ENCODE assay signal across 8 cellular contexts in the genomic region with DNA sequence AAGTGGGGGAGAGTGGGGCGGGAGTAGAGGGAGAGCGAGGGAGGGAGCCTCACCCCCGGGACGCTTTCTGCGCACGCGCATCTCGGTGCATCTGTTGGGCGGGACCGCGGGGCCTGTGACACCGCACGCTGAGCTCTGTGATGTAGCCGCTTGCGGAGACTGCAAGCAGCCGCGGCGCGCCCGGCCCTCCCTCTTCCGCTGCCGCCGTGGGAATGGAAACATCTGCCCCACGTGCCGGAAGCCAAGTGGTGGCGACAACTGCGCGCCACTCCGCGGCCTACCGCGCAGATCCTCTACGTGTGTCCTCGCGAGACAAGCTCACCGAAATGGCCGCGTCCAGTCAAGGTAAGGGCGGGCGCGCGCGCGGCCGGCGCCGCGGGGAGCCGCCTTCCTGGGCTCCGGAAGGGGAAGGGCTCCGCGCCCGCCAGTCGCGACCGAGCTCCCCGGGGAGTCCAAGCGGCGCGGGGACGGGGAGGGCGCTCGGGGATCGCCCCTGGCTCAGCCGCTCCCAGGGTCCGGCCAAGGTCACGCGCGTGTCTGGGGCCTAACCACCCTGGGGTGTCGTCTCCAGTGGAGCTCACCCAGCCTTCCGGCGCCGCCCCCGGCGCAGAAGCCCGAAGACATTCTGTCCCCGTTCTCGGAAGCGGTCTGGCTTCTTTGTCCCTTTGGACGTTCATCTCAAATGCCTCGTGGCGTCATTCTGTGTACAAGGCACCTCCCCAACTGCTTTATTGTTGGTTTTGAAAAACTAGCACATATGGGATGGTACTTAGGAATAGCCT. TPM values are rescaled to one million over a fixed set of nuclear protein-coding genes. Genes with fewer than 3 reads are reported as not detected.
DNase-seq lines count a peak whose midpoint lies in the region; ATAC-seq and TF ChIP-seq lines count a peak whose summit lies in the region.

A gene with protein sequence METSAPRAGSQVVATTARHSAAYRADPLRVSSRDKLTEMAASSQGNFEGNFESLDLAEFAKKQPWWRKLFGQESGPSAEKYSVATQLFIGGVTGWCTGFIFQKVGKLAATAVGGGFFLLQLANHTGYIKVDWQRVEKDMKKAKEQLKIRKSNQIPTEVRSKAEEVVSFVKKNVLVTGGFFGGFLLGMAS (plus strand): TSS at position 118 of the 782 bp plus-strand sequence. CDS start 95 bp downstream, at position 213.

- no peak for TF ChIP-seq CTCF in left ventricle myocardium inferior (IDR thresholded peaks at IDR 0.05; ENCODE audit: borderline replicate concordance)
- TF ChIP-seq CTCF in psoas muscle (IDR thresholded peaks at IDR 0.05) = no peak

- 0 to 31% (median 1%) methylated on average over 13 to 82 of the region's 82 CpGs for WGBS in psoas muscle, 3 donors
- WGBS in urinary bladder = under 1% methylated on average over 74 of the region's 82 CpGs

- H3K4me1 Mint-ChIP-seq in T-helper 17 cell = peaks cover 8% of the 10 kb centered on the region

- H3K9me3 ChIP-seq in T-helper 17 cell (ENCODE audit: control insufficient read depth, low read length, poor library complexity, severe bottlenecking) = no peaks in the 10 kb centered on the region
- no peaks in the 10 kb centered on the region for H3K9me3 ChIP-seq in left ventricle myocardium inferior (replicated peaks)
- no peaks in the 10 kb centered on the region for H3K9me3 ChIP-seq in psoas muscle

- H3K36me3 Mint-ChIP-seq in T-helper 17 cell (ENCODE audit: low read depth) = no peaks in the 10 kb centered on the region

- H3K36me3 ChIP-seq in left ventricle myocardium inferior (no peaks in the 10 kb centered on the region), psoas muscle (ENCODE audit: insufficient read depth in 1 of 2, low read depth in 1 of 2) (no peaks in the 10 kb centered on the region), urinary bladder (ENCODE audit: insufficient read depth) (no peaks in the 10 kb centered on the region)

- H3K27me3 ChIP-seq in left ventricle myocardium inferior (ENCODE audit: low read depth) = no peaks in the 10 kb centered on the region
- no peaks in the 10 kb centered on the region for H3K27me3 ChIP-seq in psoas muscle (ENCODE audit: insufficient read depth in 3 of 3, low read length in 2 of 3)

- peak within 1 kb of the TSS; percentile 87 for H3K27ac Mint-ChIP-seq in T-helper 17 cell

- ATAC-seq in GM18502 (IDR thresholded peaks at IDR 0.05; ENCODE audit: poor library complexity, unreplicated experiment) (peak; percentile 89), HG02943 (IDR thresholded peaks at IDR 0.05; ENCODE audit: low read depth, unreplicated experiment) (peak; percentile 92), T-helper 17 cell (peak; percentile 91), psoas muscle (peak; percentile 87 to 92 (median 90))

- H3K4me3 ChIP-seq in left ventricle myocardium inferior (peak within 1 kb of the TSS; percentile 72), psoas muscle (peak within 1 kb of the TSS; percentile 76), urinary bladder (ENCODE audit: low read depth, low read length) (peak within 1 kb of the TSS; percentile 55)

- intact Hi-C loops in left ventricle myocardium inferior (cut with micrococcal nuclease) = no loop called here
- intact Hi-C loops in psoas muscle (cut with DNase I) = loop anchor here in 1 of 2 donors (5.0 kb wide), 1 partner anchor 45 kb away; the partner anchor contains the start of genes BRCC3, CMC4 and MTCP1

- peak within 1 kb of the TSS; percentile 87 for H3K4me3 Mint-ChIP-seq in T-helper 17 cell

- H3K27ac ChIP-seq in left ventricle myocardium inferior (replicated peaks) = peak within 1 kb of the TSS; percentile 97
- peak within 1 kb of the TSS; percentile 95 for H3K27ac ChIP-seq in psoas muscle
- H3K27ac ChIP-seq in urinary bladder (ENCODE audit: low read depth) = peak within 1 kb of the TSS; percentile 97

- H3K4me1 ChIP-seq in left ventricle myocardium inferior (peaks cover 21% of the 10 kb centered on the region), psoas muscle (no peaks in the 10 kb centered on the region), urinary bladder (ENCODE audit: insufficient read depth) (no peaks in the 10 kb centered on the region)

- peak; percentile 94 to 96 for DNase-seq in NCI-H187 (lab: John Stamatoyannopoulos, UW)
- DNase-seq in T-helper 17 cell = peak; percentile 86 to 90 (median 86)
- DNase-seq in amygdala (lab: John Stamatoyannopoulos, UW) = peak in 55 of 56 donors; percentile 50 to 94 (median 82)
- peak; percentile 93 for DNase-seq in left ventricle myocardium inferior
- peak; percentile 93 to 98 for DNase-seq in psoas muscle

- no peaks in the 10 kb centered on the region for H3K27me3 Mint-ChIP-seq in T-helper 17 cell

RNA-seq across cellular contexts. Expression of the gene that starts here (rescaled TPM):
- total RNA-seq in T-helper 17 cell (10 to 100 TPM; 40.7 to 53.0 TPM), left ventricle myocardium inferior (364 TPM), psoas muscle (100 to 1,000 TPM; 258 to 318 (median 275) TPM), urinary bladder (56.6 TPM)
- polyA plus RNA-seq in psoas muscle (100 to 1,000 TPM; 386 to 441 (median 416) TPM), urinary bladder (162 TPM)

Comparison
In these comparisons a context has a peak if more than half of its experiments do, and no peak if none do; other contexts are left out.
1. Peak in every context shown above with its lines: DNase-seq, ATAC-seq, H3K4me3 ChIP-seq and H3K27ac ChIP-seq.